Comparison of ENCODE assay signal across 10 cellular contexts in genomic region chr9:3337515-3337914, GRCh38.
DNase-seq lines count a peak whose midpoint lies in the region; ATAC-seq and TF ChIP-seq lines count a peak whose summit lies in the region.
"Had no signal": no experiment of that assay in that cellular context is flagged by ENCODE, and none has a peak within 500 bp of the region (broad histone marks: within the 10 kb centered on the region; RNA-seq: fewer than 3 reads in every experiment).

No MANE protein-coding gene starts in this region.

- no peak for TF ChIP-seq CTCF in GM23338 (conservative IDR thresholded peaks at IDR 0.05; ENCODE audit: low read depth in 2 of 2)
- TF ChIP-seq CTCF in foreskin keratinocyte (conservative IDR thresholded peaks at IDR 0.05): no peak
- no peak for TF ChIP-seq CTCF in osteocyte (IDR thresholded peaks at IDR 0.05)

- no peaks in the 10 kb centered on the region for H3F3A ChIP-seq in GM23338 (replicated peaks; ENCODE audit: low read depth)

- no peak overlapping the region for H2AFZ ChIP-seq in GM23338

- H4K20me1 ChIP-seq in GM23338 (replicated peaks; ENCODE audit: insufficient read depth): no peaks in the 10 kb centered on the region

- no peaks in the 10 kb centered on the region for H3K4me1 Mint-ChIP-seq in GM23338
- H3K4me1 Mint-ChIP-seq in activated T-helper 1 cell treated with anti-CD3 and anti-CD28 coated beads, Interleukin-12 subunit alpha, Interleukin-12 subunit beta, Interleukin-2, Interleukin-4 antibody, amounts not matched to agents 30 ng/mL and 10 ng/mL and 1 ng/mL, durations not matched to agents 14 hours and 24 hours and 36 hours (ENCODE audit: low read depth): peaks cover 28% of the 10 kb centered on the region
- H3K4me1 Mint-ChIP-seq in osteocyte (ENCODE audit: unreplicated experiment): peaks cover 6% of the 10 kb centered on the region

- H3K27me3 Mint-ChIP-seq in GM23338 (ENCODE audit: insufficient read depth, low read depth, poor library complexity) (peaks cover 2% of the 10 kb centered on the region), osteocyte (ENCODE audit: unreplicated experiment) (no peaks in the 10 kb centered on the region)
- no peaks in the 10 kb centered on the region for H3K27me3 Mint-ChIP-seq in activated T-helper 1 cell treated with anti-CD3 and anti-CD28 coated beads, Interleukin-12 subunit alpha, Interleukin-12 subunit beta, Interleukin-2, Interleukin-4 antibody, amounts not matched to agents 30 ng/mL and 10 ng/mL and 1 ng/mL, durations not matched to agents 14 hours and 24 hours and 36 hours (ENCODE audit: insufficient read depth)

- no peaks in the 10 kb centered on the region for H3K9me2 ChIP-seq in GM23338 (ENCODE audit: insufficient read depth)

- in situ Hi-C loops in HAP-1 (cut with MboI; ENCODE audit: low sequenced_read_pairs): no loop called here

- peaks cover 2% of the 10 kb centered on the region; the same call in 2 of the 3 replicates for H3K9me3 Mint-ChIP-seq in GM23338
- H3K9me3 Mint-ChIP-seq in activated T-helper 1 cell treated with anti-CD3 and anti-CD28 coated beads, Interleukin-12 subunit alpha, Interleukin-12 subunit beta, Interleukin-2, Interleukin-4 antibody, amounts not matched to agents 30 ng/mL and 10 ng/mL and 1 ng/mL, durations not matched to agents 14 hours and 24 hours and 36 hours: no peaks in the 10 kb centered on the region
- H3K9me3 Mint-ChIP-seq in osteocyte (ENCODE audit: unreplicated experiment): no peaks in the 10 kb centered on the region

- H3K4me2 ChIP-seq in GM23338: no peak overlapping the region

- H3K79me2 ChIP-seq in GM23338 (replicated peaks; ENCODE audit: insufficient read depth): 0 out of 2 replicates have a peak, but pooled peaks cover 7% of the 10 kb centered on the region

- ATAC-seq in GM23338 (no peak), foreskin keratinocyte (peak; percentile 97), HG02571 (IDR thresholded peaks at IDR 0.05; ENCODE audit: unreplicated experiment) (no peak)

- intact Hi-C loops in activated T-helper 1 cell treated with anti-CD3 and anti-CD28 coated beads, Interleukin-12 subunit alpha, Interleukin-12 subunit beta, Interleukin-2, Interleukin-4 antibody, amounts not matched to agents 30 ng/mL and 10 ng/mL and 1 ng/mL, durations not matched to agents 14 hours and 24 hours and 36 hours (cut with micrococcal nuclease): loop anchor here (5.0 kb wide), 1 partner anchor 680 kb away; no protein-coding TSS in a partner anchor

- H3K4me3 Mint-ChIP-seq in GM23338 (no peak overlapping the region), osteocyte (ENCODE audit: unreplicated experiment) (no peak overlapping the region)
- no peak overlapping the region for H3K4me3 Mint-ChIP-seq in activated T-helper 1 cell treated with anti-CD3 and anti-CD28 coated beads, Interleukin-12 subunit alpha, Interleukin-12 subunit beta, Interleukin-2, Interleukin-4 antibody, amounts not matched to agents 30 ng/mL and 10 ng/mL and 1 ng/mL, durations not matched to agents 14 hours and 24 hours and 36 hours

- no peak overlapping the region for H3K27ac ChIP-seq in GM23338 (ENCODE audit: low read depth)
- peak overlapping the region; percentile 57 for H3K27ac ChIP-seq in foreskin keratinocyte

- H3K36me3 ChIP-seq in GM23338 (ENCODE audit: insufficient read depth) (no peaks in the 10 kb centered on the region), HAP-1 (replicated peaks) (no peaks in the 10 kb centered on the region)

- no peaks in the 10 kb centered on the region for H3K27me3 ChIP-seq in GM23338 (ENCODE audit: insufficient read depth)
- H3K27me3 ChIP-seq in foreskin keratinocyte: no peaks in the 10 kb centered on the region
- H3K27me3 ChIP-seq in HAP-1 (ENCODE audit: low read depth): no peaks in the 10 kb centered on the region

- H3K36me3 Mint-ChIP-seq in GM23338 (ENCODE audit: low read depth) (peaks cover 12% of the 10 kb centered on the region; the same call in 2 of the 3 replicates), osteocyte (ENCODE audit: unreplicated experiment) (no peaks in the 10 kb centered on the region)
- H3K36me3 Mint-ChIP-seq in activated T-helper 1 cell treated with anti-CD3 and anti-CD28 coated beads, Interleukin-12 subunit alpha, Interleukin-12 subunit beta, Interleukin-2, Interleukin-4 antibody, amounts not matched to agents 30 ng/mL and 10 ng/mL and 1 ng/mL, durations not matched to agents 14 hours and 24 hours and 36 hours (ENCODE audit: low read depth): no peaks in the 10 kb centered on the region

- DNase-seq in GM23338 (ENCODE audit: low spot score): no peak
- no peak for DNase-seq in activated T-helper 1 cell treated with anti-CD3 and anti-CD28 coated beads, Interleukin-12 subunit alpha, Interleukin-12 subunit beta, Interleukin-2, Interleukin-4 antibody, amounts not matched to agents 30 ng/mL and 10 ng/mL and 1 ng/mL, durations not matched to agents 14 hours and 24 hours and 36 hours (ENCODE audit: low spot score)
- DNase-seq in foreskin keratinocyte: peak; percentile 31 to 62
- DNase-seq in renal cortical epithelial cell (ENCODE audit: low read depth): peak; percentile 70
- no peak for DNase-seq in HAP-1 (ENCODE audit: low spot score in 2 of 2)
- DNase-seq in osteocyte (ENCODE audit: extremely low spot score, unreplicated experiment): no peak
- no peak for DNase-seq in SIG-M5 treated with dmso at 0.1 percent for 504 hours (lab: John Stamatoyannopoulos, UW; ENCODE audit: unreplicated experiment)
- DNase-seq: NCI-H187 treated with DMSO at 0.1 percent for 48 hours; stimulated activated naive CD4-positive, alpha-beta T cell treated with Interleukin-2 at 50 U/mL for 16 hours had no signal

- H3K4me3 ChIP-seq in GM23338 (no peak overlapping the region), HAP-1 (no peak overlapping the region)

- H3K27ac Mint-ChIP-seq in GM23338: peak overlapping the region; percentile 41; the same call in 1 of the 2 replicates
- H3K27ac Mint-ChIP-seq in activated T-helper 1 cell treated with anti-CD3 and anti-CD28 coated beads, Interleukin-12 subunit alpha, Interleukin-12 subunit beta, Interleukin-2, Interleukin-4 antibody, amounts not matched to agents 30 ng/mL and 10 ng/mL and 1 ng/mL, durations not matched to agents 14 hours and 24 hours and 36 hours: peak overlapping the region; percentile 1
- H3K27ac Mint-ChIP-seq in osteocyte (ENCODE audit: unreplicated experiment): no peak overlapping the region

- H3K4me1 ChIP-seq in GM23338 (ENCODE audit: insufficient read depth) (0 out of 2 replicates have a peak, but pooled peaks cover 3% of the 10 kb centered on the region), foreskin keratinocyte (peaks cover 3% of the 10 kb centered on the region), HAP-1 (no peaks in the 10 kb centered on the region)

- no peaks in the 10 kb centered on the region for H3K9me3 ChIP-seq in HAP-1

TF ChIP-seq in GM23338, 12 proteins besides CTCF, POLR2A, EP300 and RAD21 (continues in another document):
- TF ChIP-seq ZNF462 (CRISPR knock-in tag; IDR thresholded peaks at IDR 0.05): no peak

Comparison
In these comparisons a context has a peak if more than half of its experiments do, and no peak if none do; other contexts are left out.
1. DNase-seq: peak in foreskin keratinocyte (2 of 2) and renal cortical epithelial cell (single experiment); none in GM23338 (single experiment), activated T-helper 1 cell treated with anti-CD3 and anti-CD28 coated beads, Interleukin-12 subunit alpha, Interleukin-12 subunit beta, Interleukin-2, Interleukin-4 antibody, amounts not matched to agents 30 ng/mL and 10 ng/mL and 1 ng/mL, durations not matched to agents 14 hours and 24 hours and 36 hours (single experiment), HAP-1 (0 of 2), osteocyte (single experiment) and SIG-M5 treated with dmso at 0.1 percent for 504 hours (single experiment).